ENCODE assay signal across 1 cellular context in the genomic region with DNA sequence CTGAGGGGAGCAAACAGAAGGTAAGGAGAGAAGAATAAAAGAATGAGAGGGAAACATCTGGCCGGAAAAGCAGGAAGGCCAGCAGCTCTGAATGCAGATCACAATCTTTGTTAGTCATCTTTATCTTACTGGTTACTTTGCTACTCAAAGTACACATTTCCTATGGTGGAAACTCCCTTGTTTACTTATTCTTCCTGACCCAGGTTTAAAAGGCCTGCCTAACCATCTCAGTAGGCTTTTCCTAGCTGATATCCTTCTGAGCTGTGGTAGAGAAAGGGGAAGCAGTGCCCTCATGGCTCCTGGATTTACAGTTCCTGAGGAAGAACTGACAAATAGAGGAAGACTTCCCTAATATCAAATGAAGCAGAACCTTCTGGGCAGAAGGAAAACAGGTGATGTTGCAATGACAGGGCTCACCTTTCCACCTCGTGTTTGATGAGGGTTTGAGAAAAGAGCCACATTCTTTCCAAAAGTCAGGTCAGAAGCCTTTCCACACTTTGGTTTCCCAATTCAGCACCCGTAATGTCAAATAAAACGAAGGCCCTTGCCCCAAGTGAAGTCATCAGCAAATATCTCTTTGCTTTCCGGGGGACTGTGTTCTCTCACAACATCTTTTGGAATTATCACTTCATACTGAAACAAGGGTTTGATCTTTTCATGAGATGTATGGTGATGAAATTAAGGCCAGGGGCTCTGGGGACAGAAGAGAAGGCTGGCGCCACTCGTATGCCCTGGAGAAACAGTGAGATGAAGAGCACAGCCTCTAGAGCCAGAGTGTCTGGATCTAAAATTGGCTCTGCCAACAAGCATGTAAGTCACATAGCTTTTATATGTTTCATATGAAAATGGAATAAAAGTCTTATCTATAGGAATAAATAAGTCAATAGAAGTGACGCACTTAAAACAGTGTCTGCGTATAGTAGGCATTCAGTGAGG.
TF ChIP-seq lines count a peak whose summit lies in the region.

No MANE protein-coding gene starts in this region.

TF ChIP-seq in HepG2, 621 proteins besides CTCF, POLR2A, EP300 and RAD21 (continued from another document and continues in another):
- TF ChIP-seq, protein P1, sequence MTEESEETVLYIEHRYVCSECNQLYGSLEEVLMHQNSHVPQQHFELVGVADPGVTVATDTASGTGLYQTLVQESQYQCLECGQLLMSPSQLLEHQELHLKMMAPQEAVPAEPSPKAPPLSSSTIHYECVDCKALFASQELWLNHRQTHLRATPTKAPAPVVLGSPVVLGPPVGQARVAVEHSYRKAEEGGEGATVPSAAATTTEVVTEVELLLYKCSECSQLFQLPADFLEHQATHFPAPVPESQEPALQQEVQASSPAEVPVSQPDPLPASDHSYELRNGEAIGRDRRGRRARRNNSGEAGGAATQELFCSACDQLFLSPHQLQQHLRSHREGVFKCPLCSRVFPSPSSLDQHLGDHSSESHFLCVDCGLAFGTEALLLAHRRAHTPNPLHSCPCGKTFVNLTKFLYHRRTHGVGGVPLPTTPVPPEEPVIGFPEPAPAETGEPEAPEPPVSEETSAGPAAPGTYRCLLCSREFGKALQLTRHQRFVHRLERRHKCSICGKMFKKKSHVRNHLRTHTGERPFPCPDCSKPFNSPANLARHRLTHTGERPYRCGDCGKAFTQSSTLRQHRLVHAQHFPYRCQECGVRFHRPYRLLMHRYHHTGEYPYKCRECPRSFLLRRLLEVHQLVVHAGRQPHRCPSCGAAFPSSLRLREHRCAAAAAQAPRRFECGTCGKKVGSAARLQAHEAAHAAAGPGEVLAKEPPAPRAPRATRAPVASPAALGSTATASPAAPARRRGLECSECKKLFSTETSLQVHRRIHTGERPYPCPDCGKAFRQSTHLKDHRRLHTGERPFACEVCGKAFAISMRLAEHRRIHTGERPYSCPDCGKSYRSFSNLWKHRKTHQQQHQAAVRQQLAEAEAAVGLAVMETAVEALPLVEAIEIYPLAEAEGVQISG (CRISPR knock-in tag; IDR thresholded peaks at IDR 0.05) = peak; percentile 67
- TF ChIP-seq ZKSCAN5 (CRISPR knock-in tag; IDR thresholded peaks at IDR 0.05) = no peak
- no peak for TF ChIP-seq ZNF180 (CRISPR knock-in tag; IDR thresholded peaks at IDR 0.05; ENCODE audit: borderline replicate concordance, low read depth)
- TF ChIP-seq SSRP1 (CRISPR knock-in tag; IDR thresholded peaks at IDR 0.05) = peak; percentile 31; the same call in 1 of the 2 replicates
- TF ChIP-seq ZNF441 (CRISPR knock-in tag; IDR thresholded peaks at IDR 0.05; ENCODE audit: borderline replicate concordance) = no peak
- peak; percentile 68; the same call in 1 of the 2 replicates for TF ChIP-seq TAF1 (CRISPR knock-in tag; IDR thresholded peaks at IDR 0.05)
- TF ChIP-seq, protein P2, sequence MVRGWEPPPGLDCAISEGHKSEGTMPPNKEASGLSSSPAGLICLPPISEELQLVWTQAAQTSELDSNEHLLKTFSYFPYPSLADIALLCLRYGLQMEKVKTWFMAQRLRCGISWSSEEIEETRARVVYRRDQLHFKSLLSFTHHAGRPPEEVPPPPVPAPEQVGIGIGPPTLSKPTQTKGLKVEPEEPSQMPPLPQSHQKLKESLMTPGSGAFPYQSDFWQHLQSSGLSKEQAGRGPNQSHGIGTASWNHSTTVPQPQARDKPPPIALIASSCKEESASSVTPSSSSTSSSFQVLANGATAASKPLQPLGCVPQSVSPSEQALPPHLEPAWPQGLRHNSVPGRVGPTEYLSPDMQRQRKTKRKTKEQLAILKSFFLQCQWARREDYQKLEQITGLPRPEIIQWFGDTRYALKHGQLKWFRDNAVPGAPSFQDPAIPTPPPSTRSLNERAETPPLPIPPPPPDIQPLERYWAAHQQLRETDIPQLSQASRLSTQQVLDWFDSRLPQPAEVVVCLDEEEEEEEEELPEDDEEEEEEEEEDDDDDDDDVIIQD (CRISPR knock-in tag; IDR thresholded peaks at IDR 0.05; ENCODE audit: low read depth) = peak; percentile 89
- TF ChIP-seq, protein P3, sequence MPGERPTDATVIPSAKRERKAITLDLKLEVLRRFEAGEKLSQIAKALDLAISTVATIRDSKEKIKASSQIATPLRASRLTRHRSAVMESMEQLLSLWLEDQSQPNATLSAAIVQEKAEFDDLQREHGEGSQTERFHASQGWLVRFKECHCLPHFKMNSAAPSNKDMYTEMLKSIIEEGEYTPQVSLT (CRISPR knock-in tag; IDR thresholded peaks at IDR 0.05; ENCODE audit: borderline replicate concordance, low read depth) = peak; percentile 92; the same call in 1 of the 2 replicates
- TF ChIP-seq ZNF460 (CRISPR knock-in tag; IDR thresholded peaks at IDR 0.05; ENCODE audit: borderline replicate concordance) = no peak; the same call in 1 of the 2 replicates
- peak; percentile 89; the same call in 1 of the 2 replicates for TF ChIP-seq TSC22D2 (CRISPR knock-in tag; IDR thresholded peaks at IDR 0.05; ENCODE audit: borderline replicate concordance)
- TF ChIP-seq CREB1 (IDR thresholded peaks at IDR 0.05) = no peak
- peak; percentile 75 for TF ChIP-seq CREB1 (CRISPR knock-in tag; IDR thresholded peaks at IDR 0.05)
- TF ChIP-seq ZFP41 (CRISPR knock-in tag; IDR thresholded peaks at IDR 0.05; ENCODE audit: borderline replicate concordance) = no peak; the same call in 1 of the 2 replicates
- TF ChIP-seq ATF7 (IDR thresholded peaks at IDR 0.05) = no peak
- TF ChIP-seq ATF7 (CRISPR knock-in tag; IDR thresholded peaks at IDR 0.05) = no peak
- no peak for TF ChIP-seq CBX2 (IDR thresholded peaks at IDR 0.05; ENCODE audit: low read depth, low read length)
- TF ChIP-seq CBX2 (CRISPR knock-in tag; IDR thresholded peaks at IDR 0.05; ENCODE audit: low read depth) = no peak
- TF ChIP-seq POLR2G (IDR thresholded peaks at IDR 0.05; ENCODE audit: low read depth, low read length) = peak; percentile 90
- TF ChIP-seq, protein P4, sequence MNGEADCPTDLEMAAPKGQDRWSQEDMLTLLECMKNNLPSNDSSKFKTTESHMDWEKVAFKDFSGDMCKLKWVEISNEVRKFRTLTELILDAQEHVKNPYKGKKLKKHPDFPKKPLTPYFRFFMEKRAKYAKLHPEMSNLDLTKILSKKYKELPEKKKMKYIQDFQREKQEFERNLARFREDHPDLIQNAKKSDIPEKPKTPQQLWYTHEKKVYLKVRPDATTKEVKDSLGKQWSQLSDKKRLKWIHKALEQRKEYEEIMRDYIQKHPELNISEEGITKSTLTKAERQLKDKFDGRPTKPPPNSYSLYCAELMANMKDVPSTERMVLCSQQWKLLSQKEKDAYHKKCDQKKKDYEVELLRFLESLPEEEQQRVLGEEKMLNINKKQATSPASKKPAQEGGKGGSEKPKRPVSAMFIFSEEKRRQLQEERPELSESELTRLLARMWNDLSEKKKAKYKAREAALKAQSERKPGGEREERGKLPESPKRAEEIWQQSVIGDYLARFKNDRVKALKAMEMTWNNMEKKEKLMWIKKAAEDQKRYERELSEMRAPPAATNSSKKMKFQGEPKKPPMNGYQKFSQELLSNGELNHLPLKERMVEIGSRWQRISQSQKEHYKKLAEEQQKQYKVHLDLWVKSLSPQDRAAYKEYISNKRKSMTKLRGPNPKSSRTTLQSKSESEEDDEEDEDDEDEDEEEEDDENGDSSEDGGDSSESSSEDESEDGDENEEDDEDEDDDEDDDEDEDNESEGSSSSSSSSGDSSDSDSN (CRISPR knock-in tag; IDR thresholded peaks at IDR 0.05) = peak; percentile 69
- no peak for TF ChIP-seq GPN1 (CRISPR knock-in tag; IDR thresholded peaks at IDR 0.05; ENCODE audit: borderline replicate concordance)
- peak; percentile 97 for TF ChIP-seq DNMT3B (CRISPR knock-in tag; conservative IDR thresholded peaks at IDR 0.05)
- no peak; the same call in 1 of the 2 replicates for TF ChIP-seq SATB2 (CRISPR knock-in tag; IDR thresholded peaks at IDR 0.05)
- TF ChIP-seq NFKBIZ (CRISPR knock-in tag; IDR thresholded peaks at IDR 0.05) = peak; percentile 57; the same call in 1 of the 2 replicates
- 0 out of 2 replicates have a peak, but pooled peaks have one; percentile 61 for TF ChIP-seq KLF9 (CRISPR knock-in tag; IDR thresholded peaks at IDR 0.05; ENCODE audit: low read depth)
- TF ChIP-seq MAZ (IDR thresholded peaks at IDR 0.05; ENCODE audit: borderline replicate concordance, low read depth, low read length) = no peak
- peak; percentile 38; the same call in 1 of the 2 replicates for TF ChIP-seq MAZ (CRISPR knock-in tag; IDR thresholded peaks at IDR 0.05; ENCODE audit: low read depth)
- TF ChIP-seq ZSCAN21 (CRISPR knock-in tag; IDR thresholded peaks at IDR 0.05; ENCODE audit: borderline replicate concordance) = no peak
- peak; percentile 85 for TF ChIP-seq HOXA5 (CRISPR knock-in tag; IDR thresholded peaks at IDR 0.05)
- TF ChIP-seq CCAR2 (optimal IDR thresholded peaks at IDR 0.05; ENCODE audit: low read depth, low read length) = no peak
- TF ChIP-seq ZNF33B (CRISPR knock-in tag; IDR thresholded peaks at IDR 0.05) = 0 out of 2 replicates have a peak, but pooled peaks have one; percentile 5
- no peak for TF ChIP-seq CCDC6 (CRISPR knock-in tag; IDR thresholded peaks at IDR 0.05)
- TF ChIP-seq ZNF674 (CRISPR knock-in tag; IDR thresholded peaks at IDR 0.05; ENCODE audit: low read depth) = no peak; the same call in 1 of the 2 replicates
- TF ChIP-seq SP2 (CRISPR knock-in tag; IDR thresholded peaks at IDR 0.05) = no peak
- TF ChIP-seq ARNTL (CRISPR knock-in tag; IDR thresholded peaks at IDR 0.05) = 0 out of 2 replicates have a peak, but pooled peaks have one; percentile 11
- TF ChIP-seq, protein P5, sequence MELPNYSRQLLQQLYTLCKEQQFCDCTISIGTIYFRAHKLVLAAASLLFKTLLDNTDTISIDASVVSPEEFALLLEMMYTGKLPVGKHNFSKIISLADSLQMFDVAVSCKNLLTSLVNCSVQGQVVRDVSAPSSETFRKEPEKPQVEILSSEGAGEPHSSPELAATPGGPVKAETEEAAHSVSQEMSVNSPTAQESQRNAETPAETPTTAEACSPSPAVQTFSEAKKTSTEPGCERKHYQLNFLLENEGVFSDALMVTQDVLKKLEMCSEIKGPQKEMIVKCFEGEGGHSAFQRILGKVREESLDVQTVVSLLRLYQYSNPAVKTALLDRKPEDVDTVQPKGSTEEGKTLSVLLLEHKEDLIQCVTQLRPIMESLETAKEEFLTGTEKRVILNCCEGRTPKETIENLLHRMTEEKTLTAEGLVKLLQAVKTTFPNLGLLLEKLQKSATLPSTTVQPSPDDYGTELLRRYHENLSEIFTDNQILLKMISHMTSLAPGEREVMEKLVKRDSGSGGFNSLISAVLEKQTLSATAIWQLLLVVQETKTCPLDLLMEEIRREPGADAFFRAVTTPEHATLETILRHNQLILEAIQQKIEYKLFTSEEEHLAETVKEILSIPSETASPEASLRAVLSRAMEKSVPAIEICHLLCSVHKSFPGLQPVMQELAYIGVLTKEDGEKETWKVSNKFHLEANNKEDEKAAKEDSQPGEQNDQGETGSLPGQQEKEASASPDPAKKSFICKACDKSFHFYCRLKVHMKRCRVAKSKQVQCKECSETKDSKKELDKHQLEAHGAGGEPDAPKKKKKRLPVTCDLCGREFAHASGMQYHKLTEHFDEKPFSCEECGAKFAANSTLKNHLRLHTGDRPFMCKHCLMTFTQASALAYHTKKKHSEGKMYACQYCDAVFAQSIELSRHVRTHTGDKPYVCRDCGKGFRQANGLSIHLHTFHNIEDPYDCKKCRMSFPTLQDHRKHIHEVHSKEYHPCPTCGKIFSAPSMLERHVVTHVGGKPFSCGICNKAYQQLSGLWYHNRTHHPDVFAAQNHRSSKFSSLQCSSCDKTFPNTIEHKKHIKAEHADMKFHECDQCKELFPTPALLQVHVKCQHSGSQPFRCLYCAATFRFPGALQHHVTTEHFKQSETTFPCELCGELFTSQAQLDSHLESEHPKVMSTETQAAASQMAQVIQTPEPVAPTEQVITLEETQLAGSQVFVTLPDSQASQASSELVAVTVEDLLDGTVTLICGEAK (IDR thresholded peaks at IDR 0.05) = no peak
- TF ChIP-seq, protein P5 (CRISPR knock-in tag; IDR thresholded peaks at IDR 0.05) = no peak; the same call in 1 of the 2 replicates
- peak; percentile 82; the same call in 1 of the 2 replicates for TF ChIP-seq KDM3A (CRISPR knock-in tag; IDR thresholded peaks at IDR 0.05; ENCODE audit: low read depth)
- TF ChIP-seq, protein P6, sequence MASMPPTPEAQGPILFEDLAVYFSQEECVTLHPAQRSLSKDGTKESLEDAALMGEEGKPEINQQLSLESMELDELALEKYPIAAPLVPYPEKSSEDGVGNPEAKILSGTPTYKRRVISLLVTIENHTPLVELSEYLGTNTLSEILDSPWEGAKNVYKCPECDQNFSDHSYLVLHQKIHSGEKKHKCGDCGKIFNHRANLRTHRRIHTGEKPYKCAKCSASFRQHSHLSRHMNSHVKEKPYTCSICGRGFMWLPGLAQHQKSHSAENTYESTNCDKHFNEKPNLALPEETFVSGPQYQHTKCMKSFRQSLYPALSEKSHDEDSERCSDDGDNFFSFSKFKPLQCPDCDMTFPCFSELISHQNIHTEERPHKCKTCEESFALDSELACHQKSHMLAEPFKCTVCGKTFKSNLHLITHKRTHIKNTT (CRISPR knock-in tag; IDR thresholded peaks at IDR 0.05) = no peak
- peak; percentile 62 for TF ChIP-seq HNF4G (IDR thresholded peaks at IDR 0.05; ENCODE audit: borderline replicate concordance, low read depth, low read length)
- peak; percentile 91 for TF ChIP-seq HNF4G (CRISPR knock-in tag; IDR thresholded peaks at IDR 0.05; ENCODE audit: borderline replicate concordance, low read depth)
- TF ChIP-seq CBX1 (IDR thresholded peaks at IDR 0.05; ENCODE audit: low read depth) = peak; percentile 52
- no peak for TF ChIP-seq GTF3A (CRISPR knock-in tag; conservative IDR thresholded peaks at IDR 0.05)
- TF ChIP-seq TEAD2 (CRISPR knock-in tag; IDR thresholded peaks at IDR 0.05) = peak; percentile 29; the same call in 1 of the 2 replicates
- TF ChIP-seq KLF6 (CRISPR knock-in tag; IDR thresholded peaks at IDR 0.05) = peak; percentile 77
- peak; percentile 52; the same call in 1 of the 2 replicates for TF ChIP-seq ZNF264 (CRISPR knock-in tag; IDR thresholded peaks at IDR 0.05)
- peak in 1 of 2 experiments; percentile 80; a peak in 2 of 4 replicates for TF ChIP-seq KLF16 (CRISPR knock-in tag; IDR thresholded peaks at IDR 0.05)
